8 cellular contexts compared by ENCODE assay signal in the genomic region with DNA sequence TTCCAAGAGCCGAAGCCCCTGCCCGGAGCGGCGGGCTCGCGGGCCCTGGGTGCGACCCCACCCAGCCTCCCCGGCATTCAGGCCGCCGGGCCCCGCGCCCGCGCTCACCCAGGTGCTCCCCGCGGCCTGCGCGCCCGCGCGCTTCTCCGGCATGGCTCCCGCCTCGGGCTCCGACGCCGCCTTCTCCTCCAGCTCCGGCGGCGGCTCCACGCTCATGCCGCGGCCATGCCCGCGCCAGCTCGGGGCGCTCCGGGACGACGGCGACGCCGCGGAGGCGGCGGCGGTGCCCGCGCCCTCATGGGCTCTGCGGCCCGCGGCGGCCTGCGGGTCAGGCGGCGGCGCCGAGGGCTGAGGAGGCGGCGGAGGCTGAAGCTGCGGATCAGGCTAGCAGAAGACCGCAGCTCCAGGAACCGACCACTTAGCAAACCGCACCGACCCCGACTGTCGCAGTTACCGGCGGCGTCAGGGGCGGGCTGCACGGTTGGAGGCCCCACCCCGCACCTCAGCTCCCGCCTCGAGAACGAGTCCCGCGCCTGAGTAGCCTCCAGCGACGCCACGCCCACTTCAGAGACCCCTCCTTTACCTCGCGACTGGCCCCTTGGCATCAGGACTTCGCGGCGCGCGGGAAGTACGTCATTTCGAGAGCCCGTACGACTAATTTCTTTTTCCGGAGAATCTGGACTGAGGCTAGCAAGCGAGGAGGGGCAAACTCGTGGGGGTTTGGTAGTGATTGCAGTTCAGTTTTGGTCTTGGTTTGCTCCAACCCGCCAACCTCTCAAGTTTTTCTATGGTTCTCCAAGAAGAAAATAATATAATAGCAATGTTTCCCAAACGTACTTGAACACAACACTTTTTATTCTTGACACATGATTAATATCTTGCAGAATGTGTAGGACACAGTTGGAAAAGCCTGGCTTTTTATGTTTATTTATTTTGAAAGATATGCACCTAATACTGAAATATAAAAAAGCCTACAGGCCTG. TPM values are rescaled to one million over a fixed set of nuclear protein-coding genes. Genes with fewer than 3 reads are reported as not detected.
DNase-seq lines count a peak whose midpoint lies in the region; ATAC-seq and TF ChIP-seq lines count a peak whose summit lies in the region.
"Not testable (repeated sequence)": the region's sequence is repeated elsewhere in the genome, so short reads cannot be mapped to it uniquely, and the experiment has no call there.

No MANE protein-coding gene starts in this region.

- peaks cover 0 to 12% (median 2%) of the 10 kb centered on the region in 10 experiments; a peak in 7 of 20 replicates for H3K4me1 ChIP-seq in BLaER1 treated with 17β-estradiol and CSF1 and Interleukin-3, amounts not matched to agents 10 nM and 100 nM
- H3K4me1 ChIP-seq in liver (ENCODE audit: control insufficient read depth in 4 of 4, insufficient read depth in 4 of 4, low read length in 3 of 4) = not testable (repeated sequence)

- DNase-seq in NCI-H748 (lab: John Stamatoyannopoulos, UW; ENCODE audit: unreplicated experiment) = peak; percentile 89
- DNase-seq in activated CD4-positive, alpha-beta T cell treated with anti-CD3 and anti-CD28 coated beads, Interleukin-2, amount 50 U/mL, for 48 hours = peak; percentile 72 to 79
- DNase-seq in dorsolateral prefrontal cortex = peak; percentile 58 to 90 (median 78)
- DNase-seq in stimulated activated CD4-positive, alpha-beta T cell treated with anti-CD3 and anti-CD28 coated beads, Interleukin-4, amount 100 ng/mL, for 1 hour = peak; percentile 69

- TF ChIP-seq CTCF in dorsolateral prefrontal cortex (IDR thresholded peaks at IDR 0.05 in 54 of 56, conservative IDR thresholded peaks at IDR 0.05 in 2 of 56; ENCODE audit: low read depth in 1 of 56, partially characterized antibody in 56 of 56) = peak in 1 of 56 donors; percentile 13
- TF ChIP-seq CTCF in liver (IDR thresholded peaks at IDR 0.05; ENCODE audit: low read depth, low read length, missing input control) = not testable (repeated sequence)

- peak overlapping the region; percentile 64 to 91 (median 83) for H3K27ac ChIP-seq in BLaER1 treated with 17β-estradiol and CSF1 and Interleukin-3, amounts not matched to agents 10 nM and 100 nM
- peak overlapping the region in 52 of 59 donors; percentile 28 to 91 (median 77) for H3K27ac ChIP-seq in dorsolateral prefrontal cortex
- peak overlapping the region; percentile 3 to 75 for H3K27ac ChIP-seq in liver (ENCODE audit: low read depth in 1 of 2, low read length in 2 of 2)

- under 1% methylated on average over 96 of the region's 97 CpGs for WGBS in liver

- not testable (repeated sequence) for H3K27me3 ChIP-seq in BLaER1 treated with 17β-estradiol and CSF1 and Interleukin-3, amounts not matched to agents 10 nM and 100 nM; dorsolateral prefrontal cortex; liver (ENCODE audit: control insufficient read depth in 4 of 4, insufficient read depth in 4 of 4, low read length in 3 of 4)

- intact Hi-C loops in dorsolateral prefrontal cortex (cut with DNase I) = not testable (repeated sequence)

- H3K4me2 ChIP-seq in BLaER1 treated with 17β-estradiol and CSF1 and Interleukin-3, amounts not matched to agents 10 nM and 100 nM = peak overlapping the region; percentile 53 to 78 (median 68); a peak in 21 of 22 replicates

- not testable (repeated sequence) for TF ChIP-seq RAD21 in liver (IDR thresholded peaks at IDR 0.05)

- peak overlapping the region; percentile 81 to 88 (median 86) for H3K9ac ChIP-seq in BLaER1 treated with 17β-estradiol and CSF1 and Interleukin-3, amounts not matched to agents 10 nM and 100 nM
- peak overlapping the region in 1 of 2 donors; percentile 64 for H3K9ac ChIP-seq in liver (ENCODE audit: low read depth in 1 of 2, low read length in 2 of 2)

- ATAC-seq in GM19395 (IDR thresholded peaks at IDR 0.05; ENCODE audit: unreplicated experiment) (peak; percentile 87), HG03520 (IDR thresholded peaks at IDR 0.05; ENCODE audit: unreplicated experiment) (peak; percentile 73)

- H4K20me1 ChIP-seq in BLaER1 treated with 17β-estradiol and CSF1 and Interleukin-3, amounts not matched to agents 10 nM and 100 nM = peaks cover 0 to 22% (median 5%) of the 10 kb centered on the region in 11 experiments; a peak in 10 of 22 replicates

- H3K4me3 ChIP-seq in BLaER1 treated with 17β-estradiol and CSF1 and Interleukin-3, amounts not matched to agents 10 nM and 100 nM = peak overlapping the region; percentile 65 to 80 (median 72)
- peak overlapping the region; percentile 45 to 80 (median 64) for H3K4me3 ChIP-seq in dorsolateral prefrontal cortex
- H3K4me3 ChIP-seq in liver (ENCODE audit: low read depth in 1 of 3, low read length in 3 of 3) = peak overlapping the region; percentile 41 to 80 (median 68)

- not testable (repeated sequence) for H3K9me3 ChIP-seq in BLaER1 treated with 17β-estradiol and CSF1 and Interleukin-3, amounts not matched to agents 10 nM and 100 nM (replicated peaks in 1 of 11); liver (ENCODE audit: control insufficient read depth in 4 of 4, low read length in 3 of 4)

- not testable (repeated sequence) for H3K36me3 ChIP-seq in BLaER1 treated with 17β-estradiol and CSF1 and Interleukin-3, amounts not matched to agents 10 nM and 100 nM; liver (ENCODE audit: control insufficient read depth in 4 of 4, insufficient read depth in 3 of 4, low read depth in 1 of 4, low read length in 3 of 4)

TF ChIP-seq in liver, 16 proteins besides CTCF, POLR2A, EP300 and RAD21:
- peak; percentile 21 for TF ChIP-seq TAF1 (conservative IDR thresholded peaks at IDR 0.05)
- TF ChIP-seq SP1 (IDR thresholded peaks at IDR 0.05) = peak; percentile 51
- TF ChIP-seq YY1 (IDR thresholded peaks at IDR 0.05) = peak; percentile 30
- peak; percentile 72 to 91 for TF ChIP-seq GABPA (IDR thresholded peaks at IDR 0.05 in 1 of 2, conservative IDR thresholded peaks at IDR 0.05 in 1 of 2)

RNA-seq across cellular contexts. Expression of a gene that starts 25.5 kb away (rescaled TPM):
- total RNA-seq in dorsolateral prefrontal cortex (1 to 10 TPM in 42 of 120 experiments, under 1 TPM in 68, not detected in 10; 0.16 to 3.2 (median 0.86) TPM), liver (under 1 TPM; 0.17 to 0.42 TPM)
- polyA plus RNA-seq in liver = under 1 TPM; 0.17 to 0.65 TPM

Comparison
In these comparisons a context has a peak if more than half of its experiments do, and no peak if none do; other contexts are left out.
1. Peak in every context shown above with its lines: DNase-seq, ATAC-seq, H3K4me3 ChIP-seq and H3K27ac ChIP-seq.